ENCODE assay signal across 11 cellular contexts in genomic region chr5:99900302-99900811, GRCh38.
DNase-seq lines count a peak whose midpoint lies in the region; ATAC-seq and TF ChIP-seq lines count a peak whose summit lies in the region.
"Had no signal": no experiment of that assay in that cellular context is flagged by ENCODE, and none has a peak within 500 bp of the region (broad histone marks: within the 10 kb centered on the region; RNA-seq: fewer than 3 reads in every experiment).

No MANE protein-coding gene starts in this region.

- H3K4me3 ChIP-seq in HEK293 (ENCODE audit: low read depth, low read length) (no peak overlapping the region), choroid plexus epithelial cell (ENCODE audit: low read depth, low read length) (no peak overlapping the region), retinal pigment epithelial cell (ENCODE audit: low read length) (no peak overlapping the region), H7 (ENCODE audit: insufficient read depth, low read depth, low read length) (no peak overlapping the region)
- H3K4me3 ChIP-seq: skin epidermis had no signal

- peaks cover 18% of the 10 kb centered on the region for H3K4me1 ChIP-seq in HEK293 (ENCODE audit: control insufficient read depth, insufficient read depth, low read length)

- DNase-seq in NCI-H2196 (lab: John Stamatoyannopoulos, UW; ENCODE audit: unreplicated experiment) (peak; percentile 70), choroid plexus epithelial cell (ENCODE audit: low read depth) (peak; percentile 56), retinal pigment epithelial cell (ENCODE audit: low read depth) (peak; percentile 62), H7 (no peak)
- no peak for DNase-seq in activated naive CD4-positive, alpha-beta T cell treated with anti-CD3 and anti-CD28 coated beads, Interleukin-2, amount 50 U/mL, for 16 hours
- DNase-seq: activated CD4-positive, alpha-beta T cell treated with anti-CD3 and anti-CD28 coated beads for 48 hours; NCI-H1930; SIG-M5 had no signal

- H3K36me3 ChIP-seq in HEK293 (ENCODE audit: control insufficient read depth in 2 of 2, insufficient read depth in 1 of 2, low read length in 2 of 2) (no peaks in the 10 kb centered on the region), H7 (replicated peaks; ENCODE audit: control insufficient read depth, insufficient read depth, low read length) (no peaks in the 10 kb centered on the region)

- POLR2A ChIA-PET in HEK293 (lab: Yijun Ruan, JAX), result no interaction called here

- peak overlapping the region; percentile 32; the same call in 1 of the 2 replicates for H3K27ac ChIP-seq in HEK293 (ENCODE audit: extremely low read depth, low read depth, low read length)

- no peaks in the 10 kb centered on the region for H3K27me3 ChIP-seq in H7 (ENCODE audit: control insufficient read depth, insufficient read depth, low read length)

- CTCF ChIA-PET in HEK293 (lab: Yijun Ruan, JAX), result no interaction called here

- no peak for TF ChIP-seq CTCF in HEK293 (tag by site-specific recombination; IDR thresholded peaks at IDR 0.05)
- TF ChIP-seq CTCF in choroid plexus epithelial cell (conservative IDR thresholded peaks at IDR 0.05; ENCODE audit: low read depth, low read length), result no peak
- TF ChIP-seq CTCF in retinal pigment epithelial cell (conservative IDR thresholded peaks at IDR 0.05; ENCODE audit: low read depth, low read length), result no peak

- ATAC-seq in GM21423 (IDR thresholded peaks at IDR 0.05; ENCODE audit: unreplicated experiment), result no peak

- H3K9me3 ChIP-seq in HEK293 (ENCODE audit: control insufficient read depth, insufficient read depth, low read depth, low read length), result no peaks in the 10 kb centered on the region

TF ChIP-seq in HEK293, 187 proteins besides CTCF, POLR2A, EP300 and RAD21 (continues in another document):
- TF ChIP-seq ZFP3 (tag by site-specific recombination; IDR thresholded peaks at IDR 0.05; ENCODE audit: low read depth), result no peak
- TF ChIP-seq ZIC2 (tag by site-specific recombination; IDR thresholded peaks at IDR 0.05), result peak; percentile 61; the same call in 1 of the 2 replicates
- TF ChIP-seq ZNF670 (tag by site-specific recombination; IDR thresholded peaks at IDR 0.05; ENCODE audit: low read depth), result no peak
- no peak for TF ChIP-seq ZNF610 (tag by site-specific recombination; IDR thresholded peaks at IDR 0.05; ENCODE audit: borderline replicate concordance)
- peak; percentile 78; the same call in 1 of the 2 replicates for TF ChIP-seq MZF1 (tag by site-specific recombination; IDR thresholded peaks at IDR 0.05; ENCODE audit: borderline replicate concordance)
- TF ChIP-seq OVOL3 (tag by site-specific recombination; IDR thresholded peaks at IDR 0.05), result peak; percentile 96
- TF ChIP-seq ZBTB8A (tag by site-specific recombination; IDR thresholded peaks at IDR 0.05), result no peak; the same call in 1 of the 2 replicates
- no peak for TF ChIP-seq ZNF248 (tag by site-specific recombination; IDR thresholded peaks at IDR 0.05)
- TF ChIP-seq HOXC10 (CRISPR knock-in tag; IDR thresholded peaks at IDR 0.05), result no peak
- TF ChIP-seq, protein P1, sequence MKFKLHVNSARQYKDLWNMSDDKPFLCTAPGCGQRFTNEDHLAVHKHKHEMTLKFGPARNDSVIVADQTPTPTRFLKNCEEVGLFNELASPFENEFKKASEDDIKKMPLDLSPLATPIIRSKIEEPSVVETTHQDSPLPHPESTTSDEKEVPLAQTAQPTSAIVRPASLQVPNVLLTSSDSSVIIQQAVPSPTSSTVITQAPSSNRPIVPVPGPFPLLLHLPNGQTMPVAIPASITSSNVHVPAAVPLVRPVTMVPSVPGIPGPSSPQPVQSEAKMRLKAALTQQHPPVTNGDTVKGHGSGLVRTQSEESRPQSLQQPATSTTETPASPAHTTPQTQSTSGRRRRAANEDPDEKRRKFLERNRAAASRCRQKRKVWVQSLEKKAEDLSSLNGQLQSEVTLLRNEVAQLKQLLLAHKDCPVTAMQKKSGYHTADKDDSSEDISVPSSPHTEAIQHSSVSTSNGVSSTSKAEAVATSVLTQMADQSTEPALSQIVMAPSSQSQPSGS (tag by site-specific recombination; IDR thresholded peaks at IDR 0.05; ENCODE audit: low read depth), result peak; percentile 46; the same call in 1 of the 2 replicates
- TF ChIP-seq YY1 (tag by site-specific recombination; IDR thresholded peaks at IDR 0.05), result 0 out of 2 replicates have a peak, but pooled peaks have one; percentile 58
- TF ChIP-seq, protein P2, sequence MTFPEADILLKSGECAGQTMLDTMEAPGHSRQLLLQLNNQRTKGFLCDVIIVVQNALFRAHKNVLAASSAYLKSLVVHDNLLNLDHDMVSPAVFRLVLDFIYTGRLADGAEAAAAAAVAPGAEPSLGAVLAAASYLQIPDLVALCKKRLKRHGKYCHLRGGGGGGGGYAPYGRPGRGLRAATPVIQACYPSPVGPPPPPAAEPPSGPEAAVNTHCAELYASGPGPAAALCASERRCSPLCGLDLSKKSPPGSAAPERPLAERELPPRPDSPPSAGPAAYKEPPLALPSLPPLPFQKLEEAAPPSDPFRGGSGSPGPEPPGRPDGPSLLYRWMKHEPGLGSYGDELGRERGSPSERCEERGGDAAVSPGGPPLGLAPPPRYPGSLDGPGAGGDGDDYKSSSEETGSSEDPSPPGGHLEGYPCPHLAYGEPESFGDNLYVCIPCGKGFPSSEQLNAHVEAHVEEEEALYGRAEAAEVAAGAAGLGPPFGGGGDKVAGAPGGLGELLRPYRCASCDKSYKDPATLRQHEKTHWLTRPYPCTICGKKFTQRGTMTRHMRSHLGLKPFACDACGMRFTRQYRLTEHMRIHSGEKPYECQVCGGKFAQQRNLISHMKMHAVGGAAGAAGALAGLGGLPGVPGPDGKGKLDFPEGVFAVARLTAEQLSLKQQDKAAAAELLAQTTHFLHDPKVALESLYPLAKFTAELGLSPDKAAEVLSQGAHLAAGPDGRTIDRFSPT (tag by site-specific recombination; IDR thresholded peaks at IDR 0.05), result no peak
- peak; percentile 99 for TF ChIP-seq ZNF660 (tag by site-specific recombination; IDR thresholded peaks at IDR 0.05)
- 0 out of 2 replicates have a peak, but pooled peaks have one; percentile 36 for TF ChIP-seq ZNF449 (tag by site-specific recombination; IDR thresholded peaks at IDR 0.05)
- peak; percentile 64; the same call in 1 of the 2 replicates for TF ChIP-seq ZNF146 (tag by site-specific recombination; IDR thresholded peaks at IDR 0.05)
- TF ChIP-seq, protein P3, sequence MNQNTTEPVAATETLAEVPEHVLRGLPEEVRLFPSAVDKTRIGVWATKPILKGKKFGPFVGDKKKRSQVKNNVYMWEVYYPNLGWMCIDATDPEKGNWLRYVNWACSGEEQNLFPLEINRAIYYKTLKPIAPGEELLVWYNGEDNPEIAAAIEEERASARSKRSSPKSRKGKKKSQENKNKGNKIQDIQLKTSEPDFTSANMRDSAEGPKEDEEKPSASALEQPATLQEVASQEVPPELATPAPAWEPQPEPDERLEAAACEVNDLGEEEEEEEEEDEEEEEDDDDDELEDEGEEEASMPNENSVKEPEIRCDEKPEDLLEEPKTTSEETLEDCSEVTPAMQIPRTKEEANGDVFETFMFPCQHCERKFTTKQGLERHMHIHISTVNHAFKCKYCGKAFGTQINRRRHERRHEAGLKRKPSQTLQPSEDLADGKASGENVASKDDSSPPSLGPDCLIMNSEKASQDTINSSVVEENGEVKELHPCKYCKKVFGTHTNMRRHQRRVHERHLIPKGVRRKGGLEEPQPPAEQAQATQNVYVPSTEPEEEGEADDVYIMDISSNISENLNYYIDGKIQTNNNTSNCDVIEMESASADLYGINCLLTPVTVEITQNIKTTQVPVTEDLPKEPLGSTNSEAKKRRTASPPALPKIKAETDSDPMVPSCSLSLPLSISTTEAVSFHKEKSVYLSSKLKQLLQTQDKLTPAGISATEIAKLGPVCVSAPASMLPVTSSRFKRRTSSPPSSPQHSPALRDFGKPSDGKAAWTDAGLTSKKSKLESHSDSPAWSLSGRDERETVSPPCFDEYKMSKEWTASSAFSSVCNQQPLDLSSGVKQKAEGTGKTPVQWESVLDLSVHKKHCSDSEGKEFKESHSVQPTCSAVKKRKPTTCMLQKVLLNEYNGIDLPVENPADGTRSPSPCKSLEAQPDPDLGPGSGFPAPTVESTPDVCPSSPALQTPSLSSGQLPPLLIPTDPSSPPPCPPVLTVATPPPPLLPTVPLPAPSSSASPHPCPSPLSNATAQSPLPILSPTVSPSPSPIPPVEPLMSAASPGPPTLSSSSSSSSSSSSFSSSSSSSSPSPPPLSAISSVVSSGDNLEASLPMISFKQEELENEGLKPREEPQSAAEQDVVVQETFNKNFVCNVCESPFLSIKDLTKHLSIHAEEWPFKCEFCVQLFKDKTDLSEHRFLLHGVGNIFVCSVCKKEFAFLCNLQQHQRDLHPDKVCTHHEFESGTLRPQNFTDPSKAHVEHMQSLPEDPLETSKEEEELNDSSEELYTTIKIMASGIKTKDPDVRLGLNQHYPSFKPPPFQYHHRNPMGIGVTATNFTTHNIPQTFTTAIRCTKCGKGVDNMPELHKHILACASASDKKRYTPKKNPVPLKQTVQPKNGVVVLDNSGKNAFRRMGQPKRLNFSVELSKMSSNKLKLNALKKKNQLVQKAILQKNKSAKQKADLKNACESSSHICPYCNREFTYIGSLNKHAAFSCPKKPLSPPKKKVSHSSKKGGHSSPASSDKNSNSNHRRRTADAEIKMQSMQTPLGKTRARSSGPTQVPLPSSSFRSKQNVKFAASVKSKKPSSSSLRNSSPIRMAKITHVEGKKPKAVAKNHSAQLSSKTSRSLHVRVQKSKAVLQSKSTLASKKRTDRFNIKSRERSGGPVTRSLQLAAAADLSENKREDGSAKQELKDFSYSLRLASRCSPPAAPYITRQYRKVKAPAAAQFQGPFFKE (tag by site-specific recombination; IDR thresholded peaks at IDR 0.05; ENCODE audit: borderline replicate concordance), result no peak
- peak; percentile 36; the same call in 1 of the 2 replicates for TF ChIP-seq KLF7 (tag by site-specific recombination; IDR thresholded peaks at IDR 0.05; ENCODE audit: borderline replicate concordance)
- no peak for TF ChIP-seq ZNF16 (tag by site-specific recombination; IDR thresholded peaks at IDR 0.05; ENCODE audit: low read depth)
- TF ChIP-seq ZNF473 (tag by site-specific recombination; IDR thresholded peaks at IDR 0.05), result no peak
- no peak for TF ChIP-seq ZNF416 (tag by site-specific recombination; IDR thresholded peaks at IDR 0.05)

Comparison
In these comparisons a context has a peak if more than half of its experiments do, and no peak if none do; other contexts are left out.
1. DNase-seq: peak in NCI-H2196 (single experiment), choroid plexus epithelial cell (single experiment) and retinal pigment epithelial cell (single experiment); none in activated naive CD4-positive, alpha-beta T cell treated with anti-CD3 and anti-CD28 coated beads, Interleukin-2, amount 50 U/mL, for 16 hours (single experiment) and H7 (single experiment).